Comparison of ENCODE assay signal across 25 cellular contexts in the genomic region with DNA sequence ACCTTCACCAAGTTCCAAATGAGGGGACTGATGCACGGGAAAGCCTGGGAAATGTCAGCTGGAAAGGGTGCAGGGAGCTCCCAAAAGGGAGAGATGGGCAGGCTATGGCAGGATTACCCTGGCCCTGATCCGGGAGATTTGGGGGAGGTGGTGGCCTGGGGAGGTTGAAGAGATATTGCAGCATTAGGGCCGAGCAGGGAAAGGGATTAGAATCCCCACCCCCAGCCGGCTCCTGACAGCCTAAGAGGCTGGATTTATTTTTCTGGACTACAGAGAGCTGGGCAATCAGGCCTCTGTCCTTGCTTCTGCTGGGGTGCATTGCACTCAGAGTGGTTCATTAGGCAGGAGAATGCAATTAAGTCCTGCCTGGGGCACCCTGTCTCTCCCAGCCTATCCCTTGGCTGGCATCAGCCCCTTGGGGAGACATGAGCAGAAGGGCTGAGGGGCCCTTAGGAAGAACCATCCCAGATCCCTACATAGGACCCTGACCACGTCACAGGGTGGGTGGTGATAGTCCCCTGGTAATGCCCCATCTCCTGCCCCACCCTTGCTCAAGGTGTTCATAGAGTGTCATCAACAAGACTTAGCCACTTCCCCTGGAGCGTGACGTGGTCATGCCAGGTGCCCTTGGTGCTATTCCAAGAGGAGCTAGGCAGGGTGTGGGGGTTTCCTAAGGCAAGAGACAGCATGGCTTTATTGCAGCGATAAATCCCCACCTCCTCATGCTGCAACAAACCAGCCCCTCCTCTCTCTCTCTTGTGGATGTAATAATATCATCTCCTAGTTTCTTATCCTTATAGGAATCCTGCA. TPM values are rescaled to one million over a fixed set of nuclear protein-coding genes. Genes with fewer than 3 reads are reported as not detected.
DNase-seq lines count a peak whose midpoint lies in the region; ATAC-seq and TF ChIP-seq lines count a peak whose summit lies in the region.
"Had no signal": no experiment of that assay in that cellular context is flagged by ENCODE, and none has a peak within 500 bp of the region (broad histone marks: within the 10 kb centered on the region; RNA-seq: fewer than 3 reads in every experiment).

No MANE protein-coding gene starts in this region.

- no peaks in the 10 kb centered on the region for H3K27me3 Mint-ChIP-seq in endodermal cell (ENCODE audit: insufficient read depth)
- peaks cover 3% of the 10 kb centered on the region for H3K27me3 Mint-ChIP-seq in nephron progenitor cell (ENCODE audit: low read depth, poor library complexity)
- H3K27me3 Mint-ChIP-seq: CD4-positive, alpha-beta T cell; stimulated activated naive CD8-positive, alpha-beta T cell treated with anti-CD3 and anti-CD28 coated beads, Interleukin-15, amount 100 ng/mL, for 72 hours; T-helper 17 cell had no signal

- TF ChIP-seq CTCF in BE2C (IDR thresholded peaks at IDR 0.05; ENCODE audit: low read depth, low read length) (no peak), endodermal cell (conservative IDR thresholded peaks at IDR 0.05) (no peak), nephron progenitor cell (IDR thresholded peaks at IDR 0.05) (no peak), dorsolateral prefrontal cortex (IDR thresholded peaks at IDR 0.05 in 54 of 56, conservative IDR thresholded peaks at IDR 0.05 in 2 of 56; ENCODE audit: low read depth in 1 of 56, partially characterized antibody in 56 of 56) (no peak)

- H3K9me3 Mint-ChIP-seq in endodermal cell (no peaks in the 10 kb centered on the region), nephron progenitor cell (no peaks in the 10 kb centered on the region)
- H3K9me3 Mint-ChIP-seq: CD4-positive, alpha-beta T cell; stimulated activated naive CD8-positive, alpha-beta T cell treated with anti-CD3 and anti-CD28 coated beads, Interleukin-15, amount 100 ng/mL, for 72 hours had no signal

- H3K9me3 ChIP-seq in BE2C (no peaks in the 10 kb centered on the region), endodermal cell (ENCODE audit: control insufficient read depth, low read length) (no peaks in the 10 kb centered on the region)
- H3K9me3 ChIP-seq: A549, gastroesophageal sphincter, neutrophil, right lobe of liver, tibial artery had no signal

- intact Hi-C loops in dorsolateral prefrontal cortex (cut with DNase I): no loop called here

- TF ChIP-seq EP300 in Ishikawa (IDR thresholded peaks at IDR 0.05; ENCODE audit: borderline replicate concordance): no peak

- H3K4me1 ChIP-seq in BE2C (peaks cover 60% of the 10 kb centered on the region), endodermal cell (ENCODE audit: control insufficient read depth, insufficient read depth, low read length) (peaks cover 18% of the 10 kb centered on the region)
- H3K4me1 ChIP-seq: right lobe of liver had no signal

- H3K4me3 ChIP-seq in BE2C (ENCODE audit: low read depth, low read length) (no peak overlapping the region), endodermal cell (ENCODE audit: low read length) (no peak overlapping the region), dorsolateral prefrontal cortex (no peak overlapping the region)
- H3K4me3 ChIP-seq: A549, gastroesophageal sphincter, GM12878, right lobe of liver, tibial artery had no signal

- H3K27ac Mint-ChIP-seq in endodermal cell: peak overlapping the region; percentile 27
- H3K27ac Mint-ChIP-seq in nephron progenitor cell: peak overlapping the region; percentile 95
- H3K27ac Mint-ChIP-seq: CD4-positive, alpha-beta T cell; stimulated activated naive CD8-positive, alpha-beta T cell treated with anti-CD3 and anti-CD28 coated beads, Interleukin-15, amount 100 ng/mL, for 72 hours; T-helper 17 cell had no signal

- no peak for ATAC-seq in GM18868 (IDR thresholded peaks at IDR 0.05; ENCODE audit: unreplicated experiment)
- no peak for ATAC-seq in GM21825 (IDR thresholded peaks at IDR 0.05; ENCODE audit: unreplicated experiment)
- ATAC-seq: A549; gastroesophageal sphincter; GM12878; PC-3; right lobe of liver; stimulated activated naive CD8-positive, alpha-beta T cell treated with anti-CD3 and anti-CD28 coated beads, Interleukin-15, amount 100 ng/mL, for 72 hours; T-helper 17 cell had no signal

- no peak overlapping the region for H3K9ac ChIP-seq in endodermal cell (ENCODE audit: extremely low read depth, low read length, poor library complexity, severe bottlenecking)

- H3K36me3 ChIP-seq in BE2C (no peaks in the 10 kb centered on the region), endodermal cell (ENCODE audit: control insufficient read depth, insufficient read depth, low read length) (no peaks in the 10 kb centered on the region)
- H3K36me3 ChIP-seq: gastroesophageal sphincter, neutrophil, right lobe of liver, tibial artery had no signal

- DNase-seq in BE2C (peak; percentile 56), endodermal cell (no peak), nephron progenitor cell (no peak), NCI-H1694 treated with DMSO at 0.1 percent for 48 hours (lab: John Stamatoyannopoulos, UW) (no peak), dorsolateral prefrontal cortex (no peak)
- DNase-seq: activated CD4-positive, alpha-beta T cell treated with anti-CD3 and anti-CD28 coated beads, Interleukin-2, amount 50 U/mL, for 4 hours; activated CD8-positive, alpha-beta memory T cell treated with anti-CD3 and anti-CD28 coated beads, Interleukin-2, amount 50 U/mL, for 4 hours; activated naive CD4-positive, alpha-beta T cell; AML-193; CD4-positive, alpha-beta T cell; cerebellar nuclear complex; NCI-H146; NCI-H2171; PC-3; stimulated activated naive CD8-positive, alpha-beta T cell treated with anti-CD3 and anti-CD28 coated beads, Interleukin-15, amount 100 ng/mL, for 72 hours; T-helper 17 cell; tibial artery had no signal

- H3K4me1 Mint-ChIP-seq in endodermal cell: peaks cover 26% of the 10 kb centered on the region
- H3K4me1 Mint-ChIP-seq in nephron progenitor cell: peaks cover 91% of the 10 kb centered on the region

- no peaks in the 10 kb centered on the region for H3K36me3 Mint-ChIP-seq in endodermal cell (ENCODE audit: low read depth)
- no peaks in the 10 kb centered on the region for H3K36me3 Mint-ChIP-seq in nephron progenitor cell (ENCODE audit: low read depth)

- H3K4me3 Mint-ChIP-seq in endodermal cell: no peak overlapping the region
- H3K4me3 Mint-ChIP-seq in nephron progenitor cell: no peak overlapping the region
- H3K4me3 Mint-ChIP-seq: CD4-positive, alpha-beta T cell; stimulated activated naive CD8-positive, alpha-beta T cell treated with anti-CD3 and anti-CD28 coated beads, Interleukin-15, amount 100 ng/mL, for 72 hours; T-helper 17 cell had no signal

- TF ChIP-seq RAD21 in Ishikawa (IDR thresholded peaks at IDR 0.05; ENCODE audit: low read depth): no peak

- no peak overlapping the region for H3K27ac ChIP-seq in endodermal cell (ENCODE audit: low read depth, low read length)
- H3K27ac ChIP-seq in dorsolateral prefrontal cortex: peak overlapping the region in 29 of 59 donors; percentile 4 to 69 (median 41)
- H3K27ac ChIP-seq: A549, gastroesophageal sphincter, neutrophil, right lobe of liver, tibial artery had no signal

- WGBS in endodermal cell (ENCODE audit: insufficient coverage in 1 of 2, insufficient read length in 1 of 2), 2 experiments: 77 to 80% methylated on average over 5 to 8 of the region's 8 CpGs

- no peaks in the 10 kb centered on the region for H3K27me3 ChIP-seq in BE2C
- H3K27me3 ChIP-seq in endodermal cell (ENCODE audit: control insufficient read depth, insufficient read depth, low read length, poor library complexity, severe bottlenecking): no peaks in the 10 kb centered on the region
- no peaks in the 10 kb centered on the region for H3K27me3 ChIP-seq in dorsolateral prefrontal cortex
- H3K27me3 ChIP-seq: gastroesophageal sphincter, neutrophil, right lobe of liver, tibial artery had no signal

TF ChIP-seq in Ishikawa, 13 proteins besides CTCF, POLR2A, EP300 and RAD21:
- peak; percentile 45; the same call in 1 of the 2 replicates for TF ChIP-seq NFIC (IDR thresholded peaks at IDR 0.05)
- TF ChIP-seq TEAD4 (IDR thresholded peaks at IDR 0.05): no peak
- peak; percentile 56 for TF ChIP-seq TCF12 (IDR thresholded peaks at IDR 0.05; ENCODE audit: low read depth)
- no peak for TF ChIP-seq YY1 (IDR thresholded peaks at IDR 0.05; ENCODE audit: low read depth)

RNA-seq across cellular contexts. Expression of gene KLHL35, which starts 38.3 kb away (rescaled TPM):
- 1.9 TPM for polyA plus RNA-seq in BE2C (2012; ENCODE audit: insufficient read depth, insufficient read length, low read depth)
- total RNA-seq in endodermal cell (under 1 TPM in 1 of 2 donors, not detected in 1; 0.48 TPM), dorsolateral prefrontal cortex (10 to 100 TPM in 24 of 120 experiments, 1 to 10 TPM in 96; 3.4 to 16.3 (median 8.1) TPM)
- polyA plus RNA-seq in endodermal cell (2013, experiment 1 of 2): 17.5 TPM
- polyA plus RNA-seq in endodermal cell (2013, experiment 2 of 2): 13.2 TPM

RNA-seq across cellular contexts. Expression of gene GDPD5, which starts 54.4 kb away (rescaled TPM):
- 18.0 TPM for polyA plus RNA-seq in BE2C (2012; ENCODE audit: insufficient read depth, insufficient read length, low read depth)
- total RNA-seq in endodermal cell (1 to 10 TPM; 3.0 to 8.6 TPM), dorsolateral prefrontal cortex (10 to 100 TPM; 15.7 to 42.6 (median 27.3) TPM)
- 9.4 TPM for polyA plus RNA-seq in endodermal cell (2013, experiment 1 of 2)
- 7.7 TPM for polyA plus RNA-seq in endodermal cell (2013, experiment 2 of 2)
